In the genomic region with DNA sequence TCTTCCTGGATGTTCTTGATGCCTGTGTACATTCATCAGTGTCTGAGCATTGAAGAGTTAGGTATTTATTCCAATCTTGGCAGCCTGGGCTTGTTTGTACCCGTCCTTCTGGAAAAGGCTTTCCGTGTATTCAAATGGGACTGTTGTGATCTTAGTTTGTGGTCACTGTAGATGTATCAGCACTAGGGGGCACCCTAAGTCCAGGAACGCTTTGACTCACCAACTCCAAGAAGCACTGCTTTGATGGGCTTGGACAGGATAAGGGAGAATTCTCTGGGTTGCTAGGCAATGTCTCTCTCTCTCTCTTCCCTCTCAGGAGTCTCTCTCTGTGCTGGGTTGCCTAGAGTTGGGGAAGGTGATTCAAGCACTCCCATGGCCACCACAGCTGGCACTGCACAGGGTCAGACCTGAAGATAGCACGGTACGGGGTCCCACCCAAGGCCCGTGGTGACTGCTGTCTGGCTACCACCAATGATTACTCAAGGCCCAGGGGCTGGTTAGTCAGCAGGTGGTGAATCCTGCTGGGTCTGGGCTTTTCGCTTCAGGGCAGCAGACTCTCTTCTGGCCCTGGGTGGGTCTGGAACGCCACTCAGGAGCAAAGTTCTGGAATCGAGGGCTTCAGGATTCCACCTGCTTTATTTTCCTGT, we compare ENCODE assay signal across 8 cellular contexts.
DNase-seq lines count a peak whose midpoint lies in the region; ATAC-seq and FAIRE-seq lines count a peak whose summit lies in the region.

No MANE protein-coding gene starts in this region.

- H3K27me3 ChIP-seq in aorta (ENCODE audit: control insufficient read depth in 1 of 2, insufficient read depth in 2 of 2, low read length in 1 of 2) = no peaks in the 10 kb centered on the region

- ATAC-seq in aorta (ENCODE audit: low FRiP score) (peak; percentile 74), HG03175 (IDR thresholded peaks at IDR 0.05; ENCODE audit: unreplicated experiment) (no peak), GM21825 (IDR thresholded peaks at IDR 0.05; ENCODE audit: unreplicated experiment) (no peak)

- intact Hi-C loops in aorta (cut with DNase I) = loop anchor here in 1 of 2 donors (10.0 kb wide), 1 partner anchor 136 kb away; no protein-coding TSS in a partner anchor

- in situ Hi-C loops in T47D (cut with HindIII; ENCODE audit: low pct_unique_long_range_greater_than_20kb, low sequenced_read_pairs) = no loop called here

- 90% methylated on average over 9 of the region's 9 CpGs for WGBS in aorta, 2 donors

- H3K4me3 ChIP-seq in aorta (ENCODE audit: low read length in 2 of 2) = no peak overlapping the region

- DNase-seq in CD1c-positive myeloid dendritic cell (ENCODE audit: extremely low spot score) (peak; percentile 13), GM18507 (ENCODE audit: extremely low spot score, insufficient read length, low read depth) (peak; percentile 14), NCI-H748 treated with DMSO at 0.1 percent for 48 hours (lab: John Stamatoyannopoulos, UW) (peak; percentile 37), T47D (ENCODE audit: low read depth in 1 of 2, low spot score in 1 of 2) (peak; percentile 40 to 87), kidney glomerular epithelial cell (lab: John Stamatoyannopoulos, UW) (peak; percentile 20), aorta (no peak)

- no peaks in the 10 kb centered on the region for H3K9me3 ChIP-seq in aorta (ENCODE audit: control insufficient read depth, low read length)

- H3K4me1 ChIP-seq in aorta (ENCODE audit: control insufficient read depth in 1 of 2, insufficient read depth in 2 of 2, low read length in 2 of 2) = peaks cover 2 to 3% of the 10 kb centered on the region in 2 donors

- peaks cover 2 to 6% of the 10 kb centered on the region in 2 donors for H3K36me3 ChIP-seq in aorta (ENCODE audit: control insufficient read depth in 1 of 2, insufficient read depth in 2 of 2, low read length in 1 of 2)

- H3K27ac ChIP-seq in aorta (ENCODE audit: low read depth in 1 of 2, low read length in 2 of 2) = no peak overlapping the region

- peak; percentile 62 for FAIRE-seq in GM18507 (lab: Jason Lieb, UNC)

Comparison
In these comparisons a context has a peak if more than half of its experiments do, and no peak if none do; other contexts are left out.
1. DNase-seq: peak in CD1c-positive myeloid dendritic cell (single experiment), GM18507 (single experiment), NCI-H748 treated with DMSO at 0.1 percent for 48 hours (single experiment), T47D (2 of 2) and kidney glomerular epithelial cell (single experiment); none in aorta (0 of 2).